Comparison of ENCODE assay signal across 8 cellular contexts in genomic region chr20:25696384-25697131, GRCh38. TPM values are rescaled to one million over a fixed set of nuclear protein-coding genes. Genes with fewer than 3 reads are reported as not detected.
DNase-seq lines count a peak whose midpoint lies in the region; ATAC-seq and TF ChIP-seq lines count a peak whose summit lies in the region.

Gene ZNF337, minus strand, starts transcription at chr20:25696853. Its CDS starts 10,436 bp downstream, at chr20:25686417.

- ATAC-seq in gastroesophageal sphincter = peak; percentile 100

- H3K27ac ChIP-seq in gastroesophageal sphincter = peak within 1 kb of the TSS; percentile 76 to 95 (median 90)
- no peak within 1 kb of the TSS for H3K27ac ChIP-seq in neutrophil
- peak within 1 kb of the TSS; percentile 84 for H3K27ac ChIP-seq in substantia nigra (ENCODE audit: low read depth, low read length, poor library complexity, severe bottlenecking)

- H3K27me3 ChIP-seq in gastroesophageal sphincter (no peaks in the 10 kb centered on the region), neutrophil (no peaks in the 10 kb centered on the region)

- H3K36me3 Mint-ChIP-seq in activated naive CD4-positive, alpha-beta T cell treated with anti-CD3 and anti-CD28 coated beads for 36 hours (ENCODE audit: low read depth) = peaks cover 25% of the 10 kb centered on the region

- intact Hi-C loops in activated naive CD4-positive, alpha-beta T cell treated with anti-CD3 and anti-CD28 coated beads for 36 hours (cut with micrococcal nuclease) = loop anchor here (1.0 to 5.0 kb wide), 9 partner anchors 10 to 704 kb away; partner anchors contain the start of genes APMAP, GINS1, NANP and NINL

- 0% methylated on average over 3 of the region's 81 CpGs; no CpG with 5 or more reads in 1 of the 2 donors for WGBS in gastroesophageal sphincter (ENCODE audit: low coverage in 1 of 2), 2 donors

- TF ChIP-seq CTCF in HFF-Myc (IDR thresholded peaks at IDR 0.05; ENCODE audit: low read depth, low read length, missing control alignments) (peak; percentile 12), gastroesophageal sphincter (IDR thresholded peaks at IDR 0.05) (peak in 1 of 4 experiments; percentile 36), neutrophil (IDR thresholded peaks at IDR 0.05) (no peak)

- CTCF ChIA-PET in activated naive CD4-positive, alpha-beta T cell treated with anti-CD3 and anti-CD28 coated beads for 36 hours (lab: Charles Lee) = no interaction called here

- H3K4me3 ChIP-seq in HFF-Myc (replicated peaks; ENCODE audit: low read depth, low read length) = peak within 1 kb of the TSS; percentile 85
- H3K4me3 ChIP-seq in gastroesophageal sphincter = peak within 1 kb of the TSS; percentile 86 to 90
- H3K4me3 ChIP-seq in neutrophil (ENCODE audit: low read depth in 1 of 2, low read length in 1 of 2) = peak within 1 kb of the TSS; percentile 72 to 86

- TF ChIP-seq EP300 in gastroesophageal sphincter (IDR thresholded peaks at IDR 0.05) = no peak

- H3K27me3 Mint-ChIP-seq in activated naive CD4-positive, alpha-beta T cell treated with anti-CD3 and anti-CD28 coated beads for 36 hours (ENCODE audit: low read depth) = no peaks in the 10 kb centered on the region

- H3K9me3 Mint-ChIP-seq in activated naive CD4-positive, alpha-beta T cell treated with anti-CD3 and anti-CD28 coated beads for 36 hours = peaks cover 17% of the 10 kb centered on the region

- H3K36me3 ChIP-seq in gastroesophageal sphincter (no peaks in the 10 kb centered on the region), neutrophil (no peaks in the 10 kb centered on the region)

- DNase-seq in GM04504 (ENCODE audit: low read depth) = peak; percentile 87
- peak; percentile 85 for DNase-seq in HFF-Myc (ENCODE audit: extremely low read depth, low read depth)
- peak; percentile 92 for DNase-seq in NAMALWA (ENCODE audit: low spot score)
- peak; percentile 98 for DNase-seq in SK-N-DZ (ENCODE audit: low spot score)
- peak; percentile 96 for DNase-seq in activated naive CD4-positive, alpha-beta T cell treated with anti-CD3 and anti-CD28 coated beads for 36 hours
- peak; percentile 66 to 97 (median 92) for DNase-seq in substantia nigra (lab: John Stamatoyannopoulos, UW)

- H3K4me3 Mint-ChIP-seq in activated naive CD4-positive, alpha-beta T cell treated with anti-CD3 and anti-CD28 coated beads for 36 hours = peak within 1 kb of the TSS; percentile 93

- peak; percentile 64 to 77 for TF ChIP-seq POLR2A in gastroesophageal sphincter (IDR thresholded peaks at IDR 0.05)

- H3K9me3 ChIP-seq in gastroesophageal sphincter (peaks cover 0 to 21% (median 0%) of the 10 kb centered on the region in 3 donors), neutrophil (no peaks in the 10 kb centered on the region)

- peak within 1 kb of the TSS; percentile 81 for H3K27ac Mint-ChIP-seq in activated naive CD4-positive, alpha-beta T cell treated with anti-CD3 and anti-CD28 coated beads for 36 hours

- peaks cover 26% of the 10 kb centered on the region for H3K4me1 Mint-ChIP-seq in activated naive CD4-positive, alpha-beta T cell treated with anti-CD3 and anti-CD28 coated beads for 36 hours (ENCODE audit: low read depth)

- H3K4me1 ChIP-seq in gastroesophageal sphincter (peaks cover 0 to 26% (median 6%) of the 10 kb centered on the region in 3 donors), neutrophil (ENCODE audit: control insufficient read depth in 1 of 2, insufficient read depth in 1 of 2, low read depth in 1 of 2, low read length in 1 of 2) (peaks cover 7 to 11% of the 10 kb centered on the region in 2 experiments)

RNA-seq across cellular contexts. Expression of gene ZNF337, which starts in this region (rescaled TPM):
- 20.6 and 23.3 TPM in 2 replicates for polyA plus RNA-seq in SK-N-DZ (2014; cell fraction: cytosol; rRNA removed)
- polyA plus RNA-seq in SK-N-DZ (2014; cell fraction: nucleus; rRNA removed) = 57.0 and 61.1 TPM in 2 replicates
- 10 to 100 TPM; 12.2 to 12.6 TPM for total RNA-seq in activated naive CD4-positive, alpha-beta T cell treated with anti-CD3 and anti-CD28 coated beads for 36 hours
- 10 to 100 TPM; 14.9 to 23.3 (median 18.7) TPM for total RNA-seq in gastroesophageal sphincter
